In the genomic region with DNA sequence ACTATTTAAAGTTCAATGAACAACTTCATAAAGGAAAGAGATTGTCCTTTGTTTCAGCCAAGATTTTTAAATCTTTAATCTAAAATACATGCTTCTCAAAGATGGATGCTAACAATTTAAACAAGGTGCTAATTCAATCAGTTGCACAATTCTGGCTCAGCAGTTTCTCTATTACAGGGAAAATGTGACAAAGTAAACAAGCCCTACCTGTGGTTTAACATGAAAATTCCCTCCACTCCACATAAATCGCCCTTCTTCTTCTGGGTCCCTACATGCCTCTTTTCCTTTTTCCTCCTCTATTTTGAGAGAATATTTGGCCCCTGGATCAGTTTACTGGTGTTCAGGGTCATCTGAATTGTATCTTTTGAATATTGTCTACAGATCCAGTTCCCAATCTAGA, we compare ENCODE assay signal across 12 cellular contexts.
A peak's percentile ranks its signal among the peaks of the same experiment; 100 is the strongest.
DNase-seq lines count a peak whose midpoint lies in the region; ATAC-seq and TF ChIP-seq lines count a peak whose summit lies in the region.
"Had no signal": no experiment of that assay in that cellular context is flagged by ENCODE, and none has a peak within 500 bp of the region (broad histone marks: within the 10 kb centered on the region; RNA-seq: fewer than 3 reads in every experiment).

No MANE protein-coding gene starts in this region.

- H3K27me3 Mint-ChIP-seq in activated T-cell treated with anti-CD3 and anti-CD28 coated beads, Interleukin-2, amount 50 U/mL, for 72 hours (ENCODE audit: low read depth): no peaks in the 10 kb centered on the region
- H3K27me3 Mint-ChIP-seq: B cell had no signal

- no peak for TF ChIP-seq CTCF in heart left ventricle (IDR thresholded peaks at IDR 0.05)

- no peaks in the 10 kb centered on the region for H3K9me3 Mint-ChIP-seq in activated T-cell treated with anti-CD3 and anti-CD28 coated beads, Interleukin-2, amount 50 U/mL, for 72 hours
- no peaks in the 10 kb centered on the region for H3K9me3 Mint-ChIP-seq in stimulated activated effector memory CD8-positive, alpha-beta T cell treated with anti-CD3 and anti-CD28 coated beads, Interleukin-12 subunit alpha, Interleukin-12 subunit beta, amount 100 ng/mL, for 72 hours

- DNase-seq in activated T-cell treated with anti-CD3 and anti-CD28 coated beads, Interleukin-2, amount 50 U/mL, for 72 hours: no peak
- no peak for DNase-seq in activated T-cell treated with anti-CD3 and anti-CD28 coated beads, Interleukin-2, amount 50 U/mL, for 48 hours
- peak; percentile 62 for DNase-seq in glomerular visceral epithelial cell (ENCODE audit: extremely low spot score)
- no peak for DNase-seq in stimulated activated effector memory CD8-positive, alpha-beta T cell treated with anti-CD3 and anti-CD28 coated beads, Interleukin-12 subunit alpha, Interleukin-12 subunit beta, amount 100 ng/mL, for 72 hours (ENCODE audit: low spot score in 2 of 2)
- no peak for DNase-seq in heart left ventricle
- DNase-seq in iPS-NIHi7 (ENCODE audit: extremely low spot score): no peak
- no peak for DNase-seq in activated effector memory CD4-positive, alpha-beta T cell treated with anti-CD3 and anti-CD28 coated beads, Interleukin-2, amount 50 U/mL, for 16 hours
- DNase-seq: colonic mucosa, left ventricle myocardium superior, tibial artery had no signal

- peaks cover 0 to 32% (median 14%) of the 10 kb centered on the region in 12 donors for H3K4me1 ChIP-seq in heart left ventricle
- H3K4me1 ChIP-seq: colonic mucosa had no signal

- TF ChIP-seq POLR2A in heart left ventricle (IDR thresholded peaks at IDR 0.05): no peak

- peak; percentile 18 to 19 for ATAC-seq in activated T-cell treated with anti-CD3 and anti-CD28 coated beads, Interleukin-2, amount 50 U/mL, for 72 hours (replicated peaks in 1 of 2)
- peak; percentile 24 for ATAC-seq in SK-N-SH treated with all-trans-retinoic acid at 6 μM for 48 hours
- peak; percentile 3 for ATAC-seq in stimulated activated effector memory CD8-positive, alpha-beta T cell treated with anti-CD3 and anti-CD28 coated beads, Interleukin-12 subunit alpha, Interleukin-12 subunit beta, amount 100 ng/mL, for 72 hours
- no peak for ATAC-seq in heart left ventricle
- ATAC-seq: left ventricle myocardium superior had no signal

- no peaks in the 10 kb centered on the region for H3K9me3 ChIP-seq in heart left ventricle
- H3K9me3 ChIP-seq: colonic mucosa, tibial artery had no signal

- H3K27me3 ChIP-seq in heart left ventricle: no peaks in the 10 kb centered on the region
- H3K27me3 ChIP-seq: colonic mucosa, tibial artery had no signal

- H3K36me3 Mint-ChIP-seq in activated T-cell treated with anti-CD3 and anti-CD28 coated beads, Interleukin-2, amount 50 U/mL, for 72 hours (ENCODE audit: insufficient read depth in 2 of 2): peaks cover 0 to 2% of the 10 kb centered on the region in 2 donors
- peaks cover 12% of the 10 kb centered on the region for H3K36me3 Mint-ChIP-seq in stimulated activated effector memory CD8-positive, alpha-beta T cell treated with anti-CD3 and anti-CD28 coated beads, Interleukin-12 subunit alpha, Interleukin-12 subunit beta, amount 100 ng/mL, for 72 hours

- peak overlapping the region; percentile 70 to 73 for H3K4me3 Mint-ChIP-seq in activated T-cell treated with anti-CD3 and anti-CD28 coated beads, Interleukin-2, amount 50 U/mL, for 72 hours
- peak overlapping the region; percentile 44 for H3K4me3 Mint-ChIP-seq in stimulated activated effector memory CD8-positive, alpha-beta T cell treated with anti-CD3 and anti-CD28 coated beads, Interleukin-12 subunit alpha, Interleukin-12 subunit beta, amount 100 ng/mL, for 72 hours
- H3K4me3 Mint-ChIP-seq: B cell had no signal

- peaks cover 53% of the 10 kb centered on the region for H3K4me1 Mint-ChIP-seq in activated T-cell treated with anti-CD3 and anti-CD28 coated beads, Interleukin-2, amount 50 U/mL, for 72 hours (ENCODE audit: low read depth)
- H3K4me1 Mint-ChIP-seq in stimulated activated effector memory CD8-positive, alpha-beta T cell treated with anti-CD3 and anti-CD28 coated beads, Interleukin-12 subunit alpha, Interleukin-12 subunit beta, amount 100 ng/mL, for 72 hours: peaks cover 70% of the 10 kb centered on the region

- intact Hi-C loops in heart left ventricle (cut with DNase I): loop anchor here in 4 of 10 donors (10.0 kb wide), 2 partner anchors 75 to 135 kb away; a partner anchor contains a TSS

- H3K36me3 ChIP-seq in heart left ventricle: no peaks in the 10 kb centered on the region
- H3K36me3 ChIP-seq: colonic mucosa, tibial artery had no signal

- WGBS in heart left ventricle, 4 donors: 62 to 81% (median 72%) methylated on average over 1 of the region's 1 CpG

- no peak overlapping the region for H3K27ac ChIP-seq in heart left ventricle
- H3K27ac ChIP-seq: colonic mucosa, tibial artery had no signal

- H3K27ac Mint-ChIP-seq in activated T-cell treated with anti-CD3 and anti-CD28 coated beads, Interleukin-2, amount 50 U/mL, for 72 hours: no peak overlapping the region
- H3K27ac Mint-ChIP-seq in stimulated activated effector memory CD8-positive, alpha-beta T cell treated with anti-CD3 and anti-CD28 coated beads, Interleukin-12 subunit alpha, Interleukin-12 subunit beta, amount 100 ng/mL, for 72 hours: no peak overlapping the region
- H3K27ac Mint-ChIP-seq: B cell had no signal

- no peak overlapping the region for H3K4me3 ChIP-seq in heart left ventricle
- H3K4me3 ChIP-seq: colonic mucosa, tibial artery had no signal

TF ChIP-seq in SK-N-SH treated with all-trans-retinoic acid at 6 μM for 48 hours, 23 proteins besides CTCF, POLR2A, EP300 and RAD21:
- TF ChIP-seq, protein P1, sequence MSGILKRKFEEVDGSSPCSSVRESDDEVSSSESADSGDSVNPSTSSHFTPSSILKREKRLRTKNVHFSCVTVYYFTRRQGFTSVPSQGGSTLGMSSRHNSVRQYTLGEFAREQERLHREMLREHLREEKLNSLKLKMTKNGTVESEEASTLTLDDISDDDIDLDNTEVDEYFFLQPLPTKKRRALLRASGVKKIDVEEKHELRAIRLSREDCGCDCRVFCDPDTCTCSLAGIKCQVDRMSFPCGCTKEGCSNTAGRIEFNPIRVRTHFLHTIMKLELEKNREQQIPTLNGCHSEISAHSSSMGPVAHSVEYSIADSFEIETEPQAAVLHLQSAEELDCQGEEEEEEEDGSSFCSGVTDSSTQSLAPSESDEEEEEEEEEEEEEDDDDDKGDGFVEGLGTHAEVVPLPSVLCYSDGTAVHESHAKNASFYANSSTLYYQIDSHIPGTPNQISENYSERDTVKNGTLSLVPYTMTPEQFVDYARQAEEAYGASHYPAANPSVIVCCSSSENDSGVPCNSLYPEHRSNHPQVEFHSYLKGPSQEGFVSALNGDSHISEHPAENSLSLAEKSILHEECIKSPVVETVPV (CRISPR knock-in tag; IDR thresholded peaks at IDR 0.05): no peak
- no peak for TF ChIP-seq SNAI2 (CRISPR knock-in tag; IDR thresholded peaks at IDR 0.05)
- TF ChIP-seq PPARA (CRISPR knock-in tag; IDR thresholded peaks at IDR 0.05; ENCODE audit: borderline replicate concordance): no peak
- no peak for TF ChIP-seq ZNF70 (CRISPR knock-in tag; IDR thresholded peaks at IDR 0.05)
- TF ChIP-seq TOX (CRISPR knock-in tag; IDR thresholded peaks at IDR 0.05; ENCODE audit: borderline replicate concordance): no peak
- no peak for TF ChIP-seq ZC3H10 (CRISPR knock-in tag; IDR thresholded peaks at IDR 0.05)
- TF ChIP-seq, protein P2, sequence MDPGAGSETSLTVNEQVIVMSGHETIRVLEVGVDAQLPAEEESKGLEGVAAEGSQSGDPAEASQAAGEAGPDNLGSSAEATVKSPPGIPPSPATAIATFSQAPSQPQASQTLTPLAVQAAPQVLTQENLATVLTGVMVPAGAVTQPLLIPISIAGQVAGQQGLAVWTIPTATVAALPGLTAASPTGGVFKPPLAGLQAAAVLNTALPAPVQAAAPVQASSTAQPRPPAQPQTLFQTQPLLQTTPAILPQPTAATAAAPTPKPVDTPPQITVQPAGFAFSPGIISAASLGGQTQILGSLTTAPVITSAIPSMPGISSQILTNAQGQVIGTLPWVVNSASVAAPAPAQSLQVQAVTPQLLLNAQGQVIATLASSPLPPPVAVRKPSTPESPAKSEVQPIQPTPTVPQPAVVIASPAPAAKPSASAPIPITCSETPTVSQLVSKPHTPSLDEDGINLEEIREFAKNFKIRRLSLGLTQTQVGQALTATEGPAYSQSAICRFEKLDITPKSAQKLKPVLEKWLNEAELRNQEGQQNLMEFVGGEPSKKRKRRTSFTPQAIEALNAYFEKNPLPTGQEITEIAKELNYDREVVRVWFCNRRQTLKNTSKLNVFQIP (CRISPR knock-in tag; IDR thresholded peaks at IDR 0.05; ENCODE audit: borderline replicate concordance, low read depth): no peak
- TF ChIP-seq, protein P3, sequence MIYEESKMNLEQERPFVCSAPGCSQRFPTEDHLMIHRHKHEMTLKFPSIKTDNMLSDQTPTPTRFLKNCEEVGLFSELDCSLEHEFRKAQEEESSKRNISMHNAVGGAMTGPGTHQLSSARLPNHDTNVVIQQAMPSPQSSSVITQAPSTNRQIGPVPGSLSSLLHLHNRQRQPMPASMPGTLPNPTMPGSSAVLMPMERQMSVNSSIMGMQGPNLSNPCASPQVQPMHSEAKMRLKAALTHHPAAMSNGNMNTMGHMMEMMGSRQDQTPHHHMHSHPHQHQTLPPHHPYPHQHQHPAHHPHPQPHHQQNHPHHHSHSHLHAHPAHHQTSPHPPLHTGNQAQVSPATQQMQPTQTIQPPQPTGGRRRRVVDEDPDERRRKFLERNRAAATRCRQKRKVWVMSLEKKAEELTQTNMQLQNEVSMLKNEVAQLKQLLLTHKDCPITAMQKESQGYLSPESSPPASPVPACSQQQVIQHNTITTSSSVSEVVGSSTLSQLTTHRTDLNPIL (CRISPR knock-in tag; IDR thresholded peaks at IDR 0.05; ENCODE audit: low read depth): no peak
- TF ChIP-seq ZNF565 (CRISPR knock-in tag; conservative IDR thresholded peaks at IDR 0.05; ENCODE audit: low read depth): no peak
- no peak for TF ChIP-seq RARB (CRISPR knock-in tag; IDR thresholded peaks at IDR 0.05)
- no peak for TF ChIP-seq BACH2 (CRISPR knock-in tag; IDR thresholded peaks at IDR 0.05; ENCODE audit: borderline replicate concordance)
- TF ChIP-seq ZNF8 (CRISPR knock-in tag; IDR thresholded peaks at IDR 0.05): no peak
- no peak for TF ChIP-seq OSR1 (CRISPR knock-in tag; IDR thresholded peaks at IDR 0.05)
- no peak for TF ChIP-seq ZFP30 (CRISPR knock-in tag; IDR thresholded peaks at IDR 0.05)

Comparison
In these comparisons a context has a peak if more than half of its experiments do, and no peak if none do; other contexts are left out.
1. ATAC-seq: peak in activated T-cell treated with anti-CD3 and anti-CD28 coated beads, Interleukin-2, amount 50 U/mL, for 72 hours (2 of 2), SK-N-SH treated with all-trans-retinoic acid at 6 μM for 48 hours (single experiment) and stimulated activated effector memory CD8-positive, alpha-beta T cell treated with anti-CD3 and anti-CD28 coated beads, Interleukin-12 subunit alpha, Interleukin-12 subunit beta, amount 100 ng/mL, for 72 hours (single experiment); none in heart left ventricle (0 of 4).